1 cellular context compared by ENCODE assay signal in genomic region chr10:5196613-5197234, GRCh38.
TF ChIP-seq lines count a peak whose summit lies in the region.

TSS of gene AKR1C4 (plus strand) at chr10:5196837. CDS start at chr10:5196868, 31 bp downstream.

TF ChIP-seq in HepG2, 621 proteins besides CTCF, POLR2A, EP300 and RAD21 (continued from another document):
- TF ChIP-seq ZNF142 (CRISPR knock-in tag; IDR thresholded peaks at IDR 0.05) (no peak), SALL1 (CRISPR knock-in tag; IDR thresholded peaks at IDR 0.05) (0 out of 2 replicates have a peak, but pooled peaks have one; percentile 14), ZSCAN20 (CRISPR knock-in tag; IDR thresholded peaks at IDR 0.05; ENCODE audit: borderline replicate concordance) (no peak), RNF2 (conservative IDR thresholded peaks at IDR 0.05; ENCODE audit: low read depth) (no peak), AKNA (CRISPR knock-in tag; IDR thresholded peaks at IDR 0.05; ENCODE audit: borderline replicate concordance) (no peak)
